Comparison of ENCODE assay signal across 1 cellular context in genomic region chr4:75673027-75673958, GRCh38.
TF ChIP-seq lines count a peak whose summit lies in the region.

Gene G3BP2, minus strand, starts transcription at chr4:75673411. Its CDS starts 11,386 bp downstream, at chr4:75662025.

TF ChIP-seq in GM23338, 12 proteins besides CTCF, POLR2A, EP300 and RAD21 (continued from another document):
- TF ChIP-seq, protein P1, sequence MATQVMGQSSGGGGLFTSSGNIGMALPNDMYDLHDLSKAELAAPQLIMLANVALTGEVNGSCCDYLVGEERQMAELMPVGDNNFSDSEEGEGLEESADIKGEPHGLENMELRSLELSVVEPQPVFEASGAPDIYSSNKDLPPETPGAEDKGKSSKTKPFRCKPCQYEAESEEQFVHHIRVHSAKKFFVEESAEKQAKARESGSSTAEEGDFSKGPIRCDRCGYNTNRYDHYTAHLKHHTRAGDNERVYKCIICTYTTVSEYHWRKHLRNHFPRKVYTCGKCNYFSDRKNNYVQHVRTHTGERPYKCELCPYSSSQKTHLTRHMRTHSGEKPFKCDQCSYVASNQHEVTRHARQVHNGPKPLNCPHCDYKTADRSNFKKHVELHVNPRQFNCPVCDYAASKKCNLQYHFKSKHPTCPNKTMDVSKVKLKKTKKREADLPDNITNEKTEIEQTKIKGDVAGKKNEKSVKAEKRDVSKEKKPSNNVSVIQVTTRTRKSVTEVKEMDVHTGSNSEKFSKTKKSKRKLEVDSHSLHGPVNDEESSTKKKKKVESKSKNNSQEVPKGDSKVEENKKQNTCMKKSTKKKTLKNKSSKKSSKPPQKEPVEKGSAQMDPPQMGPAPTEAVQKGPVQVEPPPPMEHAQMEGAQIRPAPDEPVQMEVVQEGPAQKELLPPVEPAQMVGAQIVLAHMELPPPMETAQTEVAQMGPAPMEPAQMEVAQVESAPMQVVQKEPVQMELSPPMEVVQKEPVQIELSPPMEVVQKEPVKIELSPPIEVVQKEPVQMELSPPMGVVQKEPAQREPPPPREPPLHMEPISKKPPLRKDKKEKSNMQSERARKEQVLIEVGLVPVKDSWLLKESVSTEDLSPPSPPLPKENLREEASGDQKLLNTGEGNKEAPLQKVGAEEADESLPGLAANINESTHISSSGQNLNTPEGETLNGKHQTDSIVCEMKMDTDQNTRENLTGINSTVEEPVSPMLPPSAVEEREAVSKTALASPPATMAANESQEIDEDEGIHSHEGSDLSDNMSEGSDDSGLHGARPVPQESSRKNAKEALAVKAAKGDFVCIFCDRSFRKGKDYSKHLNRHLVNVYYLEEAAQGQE (IDR thresholded peaks at IDR 0.05; ENCODE audit: unreplicated experiment) = peak; percentile 7
